ENCODE assay signal across 8 cellular contexts in genomic region chrX:12946838-12947544, GRCh38. TPM values are rescaled to one million over a fixed set of nuclear protein-coding genes. Genes with fewer than 3 reads are reported as not detected.
A peak's percentile ranks its signal among the peaks of the same experiment; 100 is the strongest.
DNase-seq lines count a peak whose midpoint lies in the region; ATAC-seq, FAIRE-seq and TF ChIP-seq lines count a peak whose summit lies in the region.

No MANE protein-coding gene starts in this region.

- 30% methylated on average over 5 of the region's 5 CpGs for WGBS in SK-N-SH (ENCODE audit: low lambda C conversion rate)

- H3K27me3 Mint-ChIP-seq in activated naive CD8-positive, alpha-beta T cell: no peaks in the 10 kb centered on the region

- no peak for DNase-seq in GM18507 (ENCODE audit: extremely low spot score, insufficient read length, low read depth)
- DNase-seq in MV-4-11 (lab: John Stamatoyannopoulos, UW): peak; percentile 69
- DNase-seq in SK-N-SH: peak; percentile 62
- DNase-seq in cardiac septum (ENCODE audit: low spot score): peak; percentile 79
- DNase-seq in posterior cingulate gyrus: peak in 6 of 10 donors; percentile 27 to 85 (median 40)

- TF ChIP-seq RAD21 in SK-N-SH (IDR thresholded peaks at IDR 0.05; ENCODE audit: low read length): peak; percentile 85

- TF ChIP-seq EP300 in SK-N-SH (IDR thresholded peaks at IDR 0.05; ENCODE audit: borderline replicate concordance in 1 of 2, low read depth in 1 of 2, low read length in 1 of 2): peak; percentile 29 to 50; a peak in 1 of 4 replicates

- no peaks in the 10 kb centered on the region for H3K27me3 ChIP-seq in SK-N-SH (ENCODE audit: insufficient read depth)

- H3K9me2 ChIP-seq in SK-N-SH: no peaks in the 10 kb centered on the region

- ATAC-seq in GM21528 (IDR thresholded peaks at IDR 0.05; ENCODE audit: low FRiP score, unreplicated experiment): no peak

- peak overlapping the region; percentile 96 for H3K27ac Mint-ChIP-seq in activated naive CD8-positive, alpha-beta T cell

- H4K20me1 ChIP-seq in SK-N-SH (ENCODE audit: insufficient read depth): no peaks in the 10 kb centered on the region

- no peaks in the 10 kb centered on the region for H3K9me3 ChIP-seq in SK-N-SH

- H3K36me3 ChIP-seq in SK-N-SH (replicated peaks in 1 of 2; ENCODE audit: control insufficient read depth in 1 of 2, insufficient read depth in 2 of 2, low read length in 1 of 2): no peaks in the 10 kb centered on the region

- FAIRE-seq in GM18507 (lab: Jason Lieb, UNC): peak; percentile 86

- H3K9me3 Mint-ChIP-seq in activated naive CD8-positive, alpha-beta T cell (ENCODE audit: low read depth): no peaks in the 10 kb centered on the region

- POLR2A ChIA-PET in SK-N-SH (lab: Yijun Ruan, JAX): interaction anchor here (0.6 to 1.0 kb wide), 2 partner anchors 29 to 32 kb away, joined by 3 read pairs; no protein-coding TSS in a partner anchor

- TF ChIP-seq CTCF in 22Rv1 (IDR thresholded peaks at IDR 0.05) (peak; percentile 85), SK-N-SH (IDR thresholded peaks at IDR 0.05) (peak; percentile 100)

- CTCF ChIA-PET in SK-N-SH (lab: Yijun Ruan, JAX): interaction anchor here (0.6 to 5.7 kb wide), 52 partner anchors 9 to 788 kb away, joined by 3 to 124 read pairs (median 4); partner anchors contain the start of gene TMSB4X

- H3K4me2 ChIP-seq in SK-N-SH: peak overlapping the region; percentile 26; the same call in 1 of the 2 replicates

- H3K27ac ChIP-seq in 22Rv1 (peak overlapping the region; percentile 61), SK-N-SH (ENCODE audit: low read depth in 2 of 2, low read length in 1 of 2) (peak overlapping the region; percentile 76 to 85)

- intact Hi-C loops in cardiac septum (cut with DNase I): loop anchor here (5.0 to 10.0 kb wide), 3 partner anchors 540 to 1085 kb away; no protein-coding TSS in a partner anchor
- intact Hi-C loops in posterior cingulate gyrus (cut with DNase I): no loop called here

- peak overlapping the region in 1 of 2 experiments; percentile 5; a peak in 1 of 4 replicates for H3K4me3 ChIP-seq in SK-N-SH (ENCODE audit: low read depth in 2 of 2, low read length in 1 of 2)

- peaks cover 12 to 33% of the 10 kb centered on the region in 2 experiments; a peak in 3 of 4 replicates for H3K4me1 ChIP-seq in SK-N-SH (ENCODE audit: control insufficient read depth in 1 of 2, insufficient read depth in 2 of 2, low read depth in 1 of 2, low read length in 1 of 2)

- peak overlapping the region; percentile 56 for H3K4me3 Mint-ChIP-seq in activated naive CD8-positive, alpha-beta T cell

- H3K79me2 ChIP-seq in SK-N-SH (ENCODE audit: insufficient read depth): no peaks in the 10 kb centered on the region

- H3F3A ChIP-seq in SK-N-SH (replicated peaks; ENCODE audit: insufficient read depth): peaks cover 5% of the 10 kb centered on the region

- H3K9ac ChIP-seq in SK-N-SH: peak overlapping the region; percentile 64; the same call in 1 of the 2 replicates

- peaks cover 57% of the 10 kb centered on the region for H3K4me1 Mint-ChIP-seq in activated naive CD8-positive, alpha-beta T cell (ENCODE audit: low read depth)

- H2AFZ ChIP-seq in SK-N-SH (ENCODE audit: low read depth): peak overlapping the region; percentile 80

- H3K36me3 Mint-ChIP-seq in activated naive CD8-positive, alpha-beta T cell: no peaks in the 10 kb centered on the region

TF ChIP-seq in SK-N-SH, 30 proteins besides CTCF, POLR2A, EP300 and RAD21:
- no peak for TF ChIP-seq MXI1 (IDR thresholded peaks at IDR 0.05; ENCODE audit: low read depth, low read length)
- TF ChIP-seq YY1 (IDR thresholded peaks at IDR 0.05; ENCODE audit: low read depth): 0 out of 2 replicates have a peak, but pooled peaks have one; percentile 57
- TF ChIP-seq NRF1 (IDR thresholded peaks at IDR 0.05; ENCODE audit: low read depth, low read length): no peak
- no peak for TF ChIP-seq RFX5 (IDR thresholded peaks at IDR 0.05; ENCODE audit: low read length)
- no peak for TF ChIP-seq EZH2phosphoT487 (IDR thresholded peaks at IDR 0.05; ENCODE audit: borderline replicate concordance, low read depth)
- TF ChIP-seq SMC3 (IDR thresholded peaks at IDR 0.05; ENCODE audit: low read depth, low read length): peak; percentile 92
- TF ChIP-seq SIN3A (IDR thresholded peaks at IDR 0.05; ENCODE audit: borderline replicate concordance, low read depth, low read length): peak; percentile 67; the same call in 1 of the 2 replicates
- TF ChIP-seq ELF1 (IDR thresholded peaks at IDR 0.05): no peak
- no peak for TF ChIP-seq FOXM1 (IDR thresholded peaks at IDR 0.05; ENCODE audit: low read depth)
- peak; percentile 53; the same call in 1 of the 2 replicates for TF ChIP-seq TAF1 (IDR thresholded peaks at IDR 0.05; ENCODE audit: borderline replicate concordance, low read depth, low read length)
- TF ChIP-seq GABPA (IDR thresholded peaks at IDR 0.05; ENCODE audit: low read depth): no peak
- peak; percentile 60; the same call in 1 of the 2 replicates for TF ChIP-seq TEAD4 (IDR thresholded peaks at IDR 0.05; ENCODE audit: borderline replicate concordance, insufficient read depth)
- no peak for TF ChIP-seq CHD2 (IDR thresholded peaks at IDR 0.05; ENCODE audit: low read length, partially characterized antibody)
- TF ChIP-seq PBX3 (IDR thresholded peaks at IDR 0.05): peak; percentile 49
- TF ChIP-seq ZBTB33 (IDR thresholded peaks at IDR 0.05; ENCODE audit: borderline replicate concordance, low read depth): no peak
- TF ChIP-seq IRF3 (IDR thresholded peaks at IDR 0.05; ENCODE audit: low read depth, low read length): no peak
- TF ChIP-seq NFIC (IDR thresholded peaks at IDR 0.05; ENCODE audit: borderline replicate concordance): peak; percentile 55
- TF ChIP-seq FOSL2 (IDR thresholded peaks at IDR 0.05; ENCODE audit: borderline replicate concordance, low read depth): 0 out of 2 replicates have a peak, but pooled peaks have one; percentile 4
- no peak for TF ChIP-seq USF1 (IDR thresholded peaks at IDR 0.05; ENCODE audit: borderline replicate concordance, low read depth)
- TF ChIP-seq TCF12 (IDR thresholded peaks at IDR 0.05): peak; percentile 27
- TF ChIP-seq MAX (IDR thresholded peaks at IDR 0.05; ENCODE audit: low read depth): peak; percentile 70

RNA-seq across cellular contexts. Expression of gene TMSB4X, which starts 27.9 kb away (rescaled TPM):
- 4,830 and 10,669 TPM in 2 replicates for polyA plus RNA-seq in SK-N-SH (2012; rRNA removed)
- 11,345 and 16,426 TPM in 2 replicates for polyA plus RNA-seq in SK-N-SH (2012; cell fraction: cytosol; rRNA removed)
- polyA plus RNA-seq in SK-N-SH (2012; cell fraction: nucleus; rRNA removed): 2,546 and 2,555 TPM in 2 replicates
- 921 TPM for total RNA-seq in cardiac septum

RNA-seq across cellular contexts. Expression of gene TLR8, which starts 40.6 kb away (rescaled TPM):
- not detected in 2 replicates for polyA plus RNA-seq in SK-N-SH (2012; rRNA removed)
- not detected in 2 replicates for polyA plus RNA-seq in SK-N-SH (2012; cell fraction: cytosol; rRNA removed)
- polyA plus RNA-seq in SK-N-SH (2012; cell fraction: nucleus; rRNA removed): not detected in 2 replicates
- total RNA-seq in cardiac septum: 0.65 TPM
